22 cellular contexts compared by ENCODE assay signal in the genomic region with DNA sequence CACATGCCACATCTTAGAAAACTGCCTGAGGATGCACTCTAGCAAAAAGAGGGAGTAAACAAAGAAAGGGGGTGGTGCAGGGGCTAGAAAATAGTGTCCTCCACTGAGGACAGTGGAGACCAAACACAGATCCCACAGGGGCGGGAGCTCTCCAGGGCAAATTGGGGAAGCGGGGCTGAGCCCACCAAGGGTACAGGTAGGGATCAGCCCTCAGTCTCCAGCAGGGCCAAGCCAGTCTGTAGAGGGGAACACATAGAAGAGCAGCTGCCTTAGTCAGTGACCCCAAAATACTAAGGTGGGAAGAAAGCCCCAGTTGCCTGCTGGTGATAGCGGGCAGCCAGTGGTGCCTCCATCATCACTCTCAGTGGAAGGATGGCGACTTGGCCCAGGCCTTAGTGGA.
"Had no signal": no experiment of that assay in that cellular context is flagged by ENCODE, and none has a peak within 500 bp of the region (broad histone marks: within the 10 kb centered on the region; RNA-seq: fewer than 3 reads in every experiment).

No MANE protein-coding gene starts in this region.

- H3K4me1 Mint-ChIP-seq: endodermal cell, mesothelial cell of epicardium had no signal

- H3K4me3 Mint-ChIP-seq: dendritic cell treated with granulocyte-macrophage colony-stimulating factor and Interleukin-4, amounts not matched to agents 40 ng/mL and 50 ng/mL, for 4 days; effector memory CD8-positive, alpha-beta T cell; endodermal cell; mesothelial cell of epicardium had no signal

- H3K36me3 Mint-ChIP-seq: mesothelial cell of epicardium had no signal

- ATAC-seq: effector memory CD8-positive, alpha-beta T cell; esophagus mucosa; gastrocnemius medialis; heart right ventricle; left cardiac atrium; left lung; left ventricle myocardium superior; lower lobe of right lung; mucosa of descending colon had no signal

- H3K9me3 Mint-ChIP-seq: dendritic cell treated with granulocyte-macrophage colony-stimulating factor and Interleukin-4, amounts not matched to agents 40 ng/mL and 50 ng/mL, for 4 days; effector memory CD8-positive, alpha-beta T cell had no signal

- DNase-seq: colonic mucosa; cortex of kidney; effector CD8-positive, alpha-beta T cell; effector memory CD8-positive, alpha-beta T cell; endodermal cell; erythroblast; esophagus squamous epithelium; foreskin fibroblast; foreskin melanocyte; gastrocnemius medialis; glutamatergic neuron; heart right ventricle; hippocampal formation; left cardiac atrium; left lung; left ventricle myocardium superior; lower lobe of right lung; mesenchymal stem cell; mucosa of descending colon had no signal

- H3K27ac Mint-ChIP-seq: dendritic cell treated with granulocyte-macrophage colony-stimulating factor and Interleukin-4, amounts not matched to agents 40 ng/mL and 50 ng/mL, for 4 days; effector memory CD8-positive, alpha-beta T cell; endodermal cell; mesothelial cell of epicardium had no signal

- H3K27me3 Mint-ChIP-seq: dendritic cell treated with granulocyte-macrophage colony-stimulating factor and Interleukin-4, amounts not matched to agents 40 ng/mL and 50 ng/mL, for 4 days had no signal
